Comparison of ENCODE assay signal across 1 cellular context in the genomic region with DNA sequence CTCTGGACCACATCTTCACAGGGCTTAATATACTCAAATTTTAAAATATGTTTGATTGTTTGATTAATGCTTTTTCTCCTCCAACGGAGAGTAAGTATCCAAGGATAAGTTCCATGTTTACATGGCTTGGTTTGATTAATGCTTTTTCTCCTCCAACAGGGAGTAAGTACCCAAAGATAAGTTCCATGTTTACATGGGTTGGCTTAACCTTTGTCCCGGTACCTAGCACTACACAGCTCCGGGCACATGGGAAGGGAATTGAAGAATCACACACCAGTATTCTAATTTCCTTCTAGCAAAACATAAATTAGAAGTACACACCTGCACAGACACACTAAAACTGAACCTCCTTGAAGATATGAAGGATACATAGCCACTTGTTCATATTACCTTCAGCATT.
TF ChIP-seq lines count a peak whose summit lies in the region.

No MANE protein-coding gene starts in this region.

TF ChIP-seq in liver, 16 proteins besides CTCF, POLR2A, EP300 and RAD21 (continued from another document):
- TF ChIP-seq TAF1 (conservative IDR thresholded peaks at IDR 0.05), result no peak
- TF ChIP-seq HNF4A (conservative IDR thresholded peaks at IDR 0.05), result peak; percentile 64 to 70
- no peak for TF ChIP-seq EGR1 (IDR thresholded peaks at IDR 0.05; ENCODE audit: low read depth in 2 of 2)
- TF ChIP-seq, protein P1, sequence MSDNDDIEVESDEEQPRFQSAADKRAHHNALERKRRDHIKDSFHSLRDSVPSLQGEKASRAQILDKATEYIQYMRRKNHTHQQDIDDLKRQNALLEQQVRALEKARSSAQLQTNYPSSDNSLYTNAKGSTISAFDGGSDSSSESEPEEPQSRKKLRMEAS (IDR thresholded peaks at IDR 0.05), result peak; percentile 62
- TF ChIP-seq REST (IDR thresholded peaks at IDR 0.05), result no peak
- TF ChIP-seq FOXA1 (IDR thresholded peaks at IDR 0.05), result peak; percentile 96
- TF ChIP-seq, protein P2, sequence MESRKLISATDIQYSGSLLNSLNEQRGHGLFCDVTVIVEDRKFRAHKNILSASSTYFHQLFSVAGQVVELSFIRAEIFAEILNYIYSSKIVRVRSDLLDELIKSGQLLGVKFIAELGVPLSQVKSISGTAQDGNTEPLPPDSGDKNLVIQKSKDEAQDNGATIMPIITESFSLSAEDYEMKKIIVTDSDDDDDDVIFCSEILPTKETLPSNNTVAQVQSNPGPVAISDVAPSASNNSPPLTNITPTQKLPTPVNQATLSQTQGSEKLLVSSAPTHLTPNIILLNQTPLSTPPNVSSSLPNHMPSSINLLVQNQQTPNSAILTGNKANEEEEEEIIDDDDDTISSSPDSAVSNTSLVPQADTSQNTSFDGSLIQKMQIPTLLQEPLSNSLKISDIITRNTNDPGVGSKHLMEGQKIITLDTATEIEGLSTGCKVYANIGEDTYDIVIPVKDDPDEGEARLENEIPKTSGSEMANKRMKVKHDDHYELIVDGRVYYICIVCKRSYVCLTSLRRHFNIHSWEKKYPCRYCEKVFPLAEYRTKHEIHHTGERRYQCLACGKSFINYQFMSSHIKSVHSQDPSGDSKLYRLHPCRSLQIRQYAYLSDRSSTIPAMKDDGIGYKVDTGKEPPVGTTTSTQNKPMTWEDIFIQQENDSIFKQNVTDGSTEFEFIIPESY (IDR thresholded peaks at IDR 0.05), result no peak
- peak; percentile 46 for TF ChIP-seq YY1 (IDR thresholded peaks at IDR 0.05)
